ENCODE assay signal across 27 cellular contexts in genomic region chr10:86963341-86963919, GRCh38. TPM values are rescaled to one million over a fixed set of nuclear protein-coding genes. Genes with fewer than 3 reads are reported as not detected.
DNase-seq lines count a peak whose midpoint lies in the region; ATAC-seq and TF ChIP-seq lines count a peak whose summit lies in the region.
"Had no signal": no experiment of that assay in that cellular context is flagged by ENCODE, and none has a peak within 500 bp of the region (broad histone marks: within the 10 kb centered on the region; RNA-seq: fewer than 3 reads in every experiment).

No MANE protein-coding gene starts in this region.

- no peaks in the 10 kb centered on the region for H3K36me3 Mint-ChIP-seq in osteocyte (ENCODE audit: unreplicated experiment)
- H3K36me3 Mint-ChIP-seq: activated naive CD4-positive, alpha-beta T cell treated with anti-CD3 and anti-CD28 coated beads, Interleukin-2, amount 10 ng/mL, durations not matched to agents 7 days and 5 days had no signal

- H3K27me3 ChIP-seq in ascending aorta (no peaks in the 10 kb centered on the region), vagina (no peaks in the 10 kb centered on the region)

- H3K9me3 ChIP-seq in ascending aorta = no peaks in the 10 kb centered on the region
- H3K9me3 ChIP-seq in vagina = no peaks in the 10 kb centered on the region
- H3K9me3 ChIP-seq: BLaER1, Caco-2, prostate gland had no signal

- no peak for TF ChIP-seq POLR2A in vagina (IDR thresholded peaks at IDR 0.05)

- H3K4me3 ChIP-seq in ascending aorta (no peak overlapping the region), vagina (no peak overlapping the region)
- H3K4me3 ChIP-seq: BLaER1, dorsolateral prefrontal cortex, prostate gland had no signal

- H3K4me1 ChIP-seq in ascending aorta (peaks cover 21 to 53% of the 10 kb centered on the region in 2 donors), vagina (peaks cover 68% of the 10 kb centered on the region)
- H3K4me1 ChIP-seq: prostate gland had no signal

- peaks cover 25% of the 10 kb centered on the region for H3K4me1 Mint-ChIP-seq in osteocyte (ENCODE audit: unreplicated experiment)

- DNase-seq in cardiac septum (ENCODE audit: low spot score) (peak; percentile 72), Right ventricle myocardium inferior (ENCODE audit: missing footprints) (no peak), ascending aorta (ENCODE audit: low spot score in 2 of 2) (peak in 1 of 2 donors; percentile 61), osteocyte (ENCODE audit: extremely low spot score, unreplicated experiment) (peak; percentile 71), vagina (ENCODE audit: extremely low spot score in 2 of 2) (peak; percentile 84 to 88), HuH-7.5 (ENCODE audit: low spot score) (no peak)
- no peak for DNase-seq in activated CD4-positive, alpha-beta T cell treated with anti-CD3 and anti-CD28 coated beads for 48 hours
- DNase-seq: ACHN; activated CD4-positive, alpha-beta T cell treated with anti-CD3 and anti-CD28 coated beads, Interleukin-2, amount 50 U/mL, for 4 hours; activated naive CD4-positive, alpha-beta T cell treated with anti-CD3 and anti-CD28 coated beads, Interleukin-2, amount 10 ng/mL, durations not matched to agents 7 days and 5 days; central memory CD4-positive, alpha-beta T cell; DMS79 treated with DMSO at 0.1 percent for 48 hours; Karpas-422; NCI-H1048; NCI-H187 treated with DMSO at 0.1 percent for 48 hours; NCI-H345; NCI-H748 treated with DMSO at 0.1 percent for 48 hours had no signal

- intact Hi-C loops in cardiac septum (cut with DNase I) (no loop called here), Right ventricle myocardium inferior (cut with DNase I) (no loop called here), ascending aorta (cut with DNase I) (loop anchor here (5.0 kb wide), 1 partner anchor 271 kb away; no protein-coding TSS in a partner anchor), vagina (cut with DNase I) (no loop called here)

- TF ChIP-seq CTCF in ascending aorta (IDR thresholded peaks at IDR 0.05) (no peak), osteocyte (IDR thresholded peaks at IDR 0.05) (no peak), vagina (IDR thresholded peaks at IDR 0.05) (no peak)

- H3K36me3 ChIP-seq in ascending aorta (no peaks in the 10 kb centered on the region), vagina (no peaks in the 10 kb centered on the region)
- H3K36me3 ChIP-seq: BLaER1, prostate gland had no signal

- H3K27me3 Mint-ChIP-seq in osteocyte (ENCODE audit: unreplicated experiment) = no peaks in the 10 kb centered on the region

- H3K27ac ChIP-seq in ascending aorta = peak overlapping the region; percentile 49 to 70
- H3K27ac ChIP-seq in vagina = no peak overlapping the region
- H3K27ac ChIP-seq: BLaER1, dorsolateral prefrontal cortex, prostate gland had no signal

- no peak for ATAC-seq in Right ventricle myocardium inferior
- no peak for ATAC-seq in GM21619 (IDR thresholded peaks at IDR 0.05; ENCODE audit: unreplicated experiment)

- H3K9me3 Mint-ChIP-seq in osteocyte (ENCODE audit: unreplicated experiment) = no peaks in the 10 kb centered on the region
- H3K9me3 Mint-ChIP-seq: activated naive CD4-positive, alpha-beta T cell treated with anti-CD3 and anti-CD28 coated beads, Interleukin-2, amount 10 ng/mL, durations not matched to agents 7 days and 5 days; neural crest cell had no signal

- no peak overlapping the region for H3K4me3 Mint-ChIP-seq in osteocyte (ENCODE audit: unreplicated experiment)
- H3K4me3 Mint-ChIP-seq: activated naive CD4-positive, alpha-beta T cell treated with anti-CD3 and anti-CD28 coated beads, Interleukin-2, amount 10 ng/mL, durations not matched to agents 7 days and 5 days; neural crest cell had no signal

- no peak overlapping the region for H3K27ac Mint-ChIP-seq in osteocyte (ENCODE audit: unreplicated experiment)
- H3K27ac Mint-ChIP-seq: activated naive CD4-positive, alpha-beta T cell treated with anti-CD3 and anti-CD28 coated beads, Interleukin-2, amount 10 ng/mL, durations not matched to agents 7 days and 5 days had no signal

RNA-seq across cellular contexts. Expression of gene ADIRF, which starts 4.9 kb away (rescaled TPM):
- total RNA-seq in cardiac septum = 33.0 TPM
- 54.6 TPM for total RNA-seq in Right ventricle myocardium inferior
- 882 TPM for total RNA-seq in ascending aorta
- total RNA-seq in osteocyte = not detected in 2 replicates
- total RNA-seq in vagina = 374 TPM
- total RNA-seq: Caco-2; H7; neural crest cell; T-helper 2 cell treated with Interferon-gamma antibody and Interleukin-4, amounts not matched to agents 100 ng/mL and 5 ng/mL, for 36 hours had no signal

RNA-seq across cellular contexts. Expression of gene SNCG, which starts 5.0 kb away (rescaled TPM):
- 9.3 TPM for total RNA-seq in cardiac septum
- total RNA-seq in Right ventricle myocardium inferior = 24.7 TPM
- total RNA-seq in ascending aorta = 250 TPM
- 0.73 TPM in 1 of 2 replicates, not detected in the other for total RNA-seq in osteocyte
- total RNA-seq in vagina = 36.6 TPM
- total RNA-seq: T-helper 2 cell treated with Interferon-gamma antibody and Interleukin-4, amounts not matched to agents 100 ng/mL and 5 ng/mL, for 36 hours had no signal

RNA-seq across cellular contexts. Expression of gene MMRN2, which starts 6.0 kb away (rescaled TPM):
- total RNA-seq in cardiac septum (28.0 TPM), Right ventricle myocardium inferior (35.8 TPM), ascending aorta (282 TPM), osteocyte (0.57 TPM in 1 of 2 replicates, not detected in the other), vagina (57.2 TPM)
- total RNA-seq: T-helper 2 cell treated with Interferon-gamma antibody and Interleukin-4, amounts not matched to agents 100 ng/mL and 5 ng/mL, for 36 hours had no signal

RNA-seq across cellular contexts. Expression of gene FAM25A, which starts 56.7 kb away (rescaled TPM):
- not detected for total RNA-seq in cardiac septum
- total RNA-seq in Right ventricle myocardium inferior = not detected
- not detected for total RNA-seq in ascending aorta
- total RNA-seq in osteocyte = not detected in 2 replicates
- 40.0 TPM for total RNA-seq in vagina
- total RNA-seq: Caco-2; fibroblast of lung; H7; neural crest cell; prostate gland; skeletal muscle tissue; T-helper 2 cell treated with Interferon-gamma antibody and Interleukin-4, amounts not matched to agents 100 ng/mL and 5 ng/mL, for 36 hours had no signal

Comparison
In these comparisons a context has a peak if more than half of its experiments do, and no peak if none do; other contexts are left out.
1. DNase-seq: peak in cardiac septum (single experiment), osteocyte (single experiment) and vagina (2 of 2); none in Right ventricle myocardium inferior (single experiment), HuH-7.5 (single experiment) and activated CD4-positive, alpha-beta T cell treated with anti-CD3 and anti-CD28 coated beads for 48 hours (single experiment).
2. RNA of gene ADIRF, which starts 4.9 kb away (total RNA-seq): 882 TPM in ascending aorta (single experiment), 374 TPM in vagina (single experiment), 54.6 TPM in Right ventricle myocardium inferior (single experiment) and 33.0 TPM in cardiac septum (single experiment); not detected in osteocyte; every median in the first group is over 10 times any median in the second.
3. RNA of gene MMRN2, which starts 6.0 kb away (total RNA-seq): 282 TPM in ascending aorta (single experiment), 57.2 TPM in vagina (single experiment), 35.8 TPM in Right ventricle myocardium inferior (single experiment) and 28.0 TPM in cardiac septum (single experiment); 0.57 TPM in osteocyte; every median in the first group is over 10 times any median in the second.